Comparison of ENCODE assay signal across 10 cellular contexts in genomic region chr2:129347486-129348217, GRCh38.
A peak's percentile ranks its signal among the peaks of the same experiment; 100 is the strongest.
DNase-seq lines count a peak whose midpoint lies in the region; ATAC-seq and TF ChIP-seq lines count a peak whose summit lies in the region.
"Had no signal": no experiment of that assay in that cellular context is flagged by ENCODE, and none has a peak within 500 bp of the region (broad histone marks: within the 10 kb centered on the region; RNA-seq: fewer than 3 reads in every experiment).

No MANE protein-coding gene starts in this region.

- CTCF ChIA-PET in MCF 10A (lab: Yijun Ruan, JAX) = interaction anchor here (0.6 kb wide), 1 partner anchor 824 kb away, joined by 4 read pairs; no protein-coding TSS in a partner anchor

- ATAC-seq in GM18909 (IDR thresholded peaks at IDR 0.05; ENCODE audit: poor library complexity, unreplicated experiment) = peak; percentile 99
- ATAC-seq in HG02571 (IDR thresholded peaks at IDR 0.05; ENCODE audit: unreplicated experiment) = peak; percentile 99
- peak; percentile 99 for ATAC-seq in HG03520 (IDR thresholded peaks at IDR 0.05; ENCODE audit: unreplicated experiment)

- no peaks in the 10 kb centered on the region for H3K27me3 ChIP-seq in uterus
- peaks cover 2% of the 10 kb centered on the region; the same call in 1 of the 2 replicates for H3K27me3 ChIP-seq in MG63
- H3K27me3 ChIP-seq: sigmoid colon had no signal

- no peak overlapping the region for H3K27ac ChIP-seq in uterus
- H3K27ac ChIP-seq: sigmoid colon had no signal

- H3K4me3 Mint-ChIP-seq in MCF 10A (ENCODE audit: unreplicated experiment) = no peak overlapping the region

- H3K36me3 ChIP-seq in uterus (no peaks in the 10 kb centered on the region), MG63 (no peaks in the 10 kb centered on the region)
- H3K36me3 ChIP-seq: sigmoid colon had no signal

- H3K9me3 ChIP-seq in uterus = no peaks in the 10 kb centered on the region
- no peaks in the 10 kb centered on the region; the same call in 1 of the 2 replicates for H3K9me3 ChIP-seq in MG63
- H3K9me3 ChIP-seq: sigmoid colon had no signal

- no peak for TF ChIP-seq CTCF in uterus (IDR thresholded peaks at IDR 0.05)
- TF ChIP-seq CTCF in MCF 10A (IDR thresholded peaks at IDR 0.05; ENCODE audit: unreplicated experiment) = no peak

- no peaks in the 10 kb centered on the region for H3K4me1 ChIP-seq in uterus
- H3K4me1 ChIP-seq: sigmoid colon had no signal

- no peaks in the 10 kb centered on the region for H3K9me3 Mint-ChIP-seq in MCF 10A (ENCODE audit: unreplicated experiment)

- H3K27me3 Mint-ChIP-seq in MCF 10A (ENCODE audit: insufficient read depth, unreplicated experiment) = peaks cover 19% of the 10 kb centered on the region

- POLR2A ChIA-PET in MCF 10A (lab: Yijun Ruan, JAX) = interaction anchor here (0.6 to 0.7 kb wide), 2 partner anchors 509 to 724 kb away, joined by 3 read pairs; no protein-coding TSS in a partner anchor

- H3K4me1 Mint-ChIP-seq in MCF 10A (ENCODE audit: insufficient read depth, unreplicated experiment) = no peaks in the 10 kb centered on the region

- BruUV-seq in MCF 10A (replicated peaks; lab: Mats Ljungman, UMichigan) = no TSS peak

- no peak for TF ChIP-seq POLR2A in uterus (IDR thresholded peaks at IDR 0.05)

- H3K36me3 Mint-ChIP-seq in MCF 10A (ENCODE audit: insufficient read depth, unreplicated experiment) = no peaks in the 10 kb centered on the region

- DNase-seq in putamen (ENCODE audit: low spot score) = peak; percentile 47
- DNase-seq in uterus = no peak
- DNase-seq in MCF 10A (ENCODE audit: unreplicated experiment) = no peak
- DNase-seq in posterior vena cava (ENCODE audit: low spot score) = no peak
- DNase-seq in MG63 = no peak
- DNase-seq: activated naive CD4-positive, alpha-beta T cell; sigmoid colon had no signal

- intact Hi-C loops in uterus (cut with DNase I; ENCODE audit: low total_unique reads) = no loop called here
- intact Hi-C loops in MCF 10A (cut with micrococcal nuclease) = no loop called here
- intact Hi-C loops in posterior vena cava (cut with DNase I) = no loop called here

- H3K4me3 ChIP-seq in uterus = no peak overlapping the region
- no peak overlapping the region for H3K4me3 ChIP-seq in MG63
- H3K4me3 ChIP-seq: sigmoid colon had no signal

- H3K27ac Mint-ChIP-seq in MCF 10A (ENCODE audit: low read depth, unreplicated experiment) = no peak overlapping the region
